In the genomic region with DNA sequence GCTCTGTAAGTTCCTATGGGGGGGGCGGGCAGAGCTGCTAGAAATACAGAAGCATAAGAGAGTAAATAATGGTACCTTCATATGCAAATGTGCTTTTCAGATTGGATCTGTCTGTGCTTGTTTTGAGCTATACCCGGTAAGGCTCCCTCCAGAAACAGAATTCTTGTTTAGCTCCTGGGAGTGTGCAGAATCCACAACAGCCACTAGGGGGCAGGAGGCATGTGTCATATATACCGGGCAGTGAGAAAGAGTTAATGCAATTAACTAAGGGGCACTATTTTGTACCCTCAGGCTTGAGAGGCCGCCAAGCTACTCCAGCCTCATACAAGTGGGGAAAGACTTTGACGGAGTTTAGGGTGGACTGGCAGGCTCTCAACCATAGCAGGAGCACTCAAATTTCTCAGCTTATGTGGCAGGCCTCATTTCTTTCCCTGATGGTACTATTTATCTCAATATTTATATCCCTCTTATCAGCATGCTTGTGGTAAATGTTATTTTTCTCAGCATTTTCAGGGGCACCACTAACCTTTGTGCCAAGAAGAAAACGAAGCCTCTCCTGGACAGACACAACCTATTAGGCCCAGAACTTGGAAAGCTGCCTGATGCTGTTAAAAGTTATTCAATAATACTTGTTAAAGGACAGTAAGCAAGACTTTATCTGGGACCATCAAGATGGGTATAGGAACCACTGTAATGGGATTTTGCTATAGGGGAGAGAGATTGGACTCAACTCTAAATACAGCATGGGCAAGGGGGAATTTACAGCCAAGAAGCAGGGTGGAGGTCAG, we compare ENCODE assay signal across 7 cellular contexts. TPM values are rescaled to one million over a fixed set of nuclear protein-coding genes. Genes with fewer than 3 reads are reported as not detected.
A peak's percentile ranks its signal among the peaks of the same experiment; 100 is the strongest.
DNase-seq lines count a peak whose midpoint lies in the region; ATAC-seq, FAIRE-seq and TF ChIP-seq lines count a peak whose summit lies in the region.

No MANE protein-coding gene starts in this region.

- no peaks in the 10 kb centered on the region for H3K27me3 Mint-ChIP-seq in memory B cell

- peak; percentile 84 for ATAC-seq in HG03175 (IDR thresholded peaks at IDR 0.05; ENCODE audit: unreplicated experiment)
- peak; percentile 98 for ATAC-seq in memory B cell (ENCODE audit: low read depth)

- FAIRE-seq in GM12892 (lab: Jason Lieb, UNC), result peak; percentile 87

- no peak overlapping the region for H3K27ac Mint-ChIP-seq in memory B cell

- H3K36me3 Mint-ChIP-seq in memory B cell, result no peaks in the 10 kb centered on the region

- DNase-seq in GM12892 (ENCODE audit: insufficient read length), result peak; percentile 46
- peak; percentile 84 for DNase-seq in NCI-H748 treated with DMSO at 0.1 percent for 48 hours (lab: John Stamatoyannopoulos, UW)
- peak; percentile 43 to 76 for DNase-seq in activated CD4-positive, alpha-beta T cell treated with anti-CD3 and anti-CD28 coated beads, Interleukin-2, amount 50 U/mL, for 24 hours (ENCODE audit: low read depth in 1 of 2, low spot score in 1 of 2)
- DNase-seq in ecto neural progenitor cell (ENCODE audit: low spot score), result peak; percentile 84
- DNase-seq in memory B cell (ENCODE audit: low spot score in 2 of 2), result peak; percentile 68 to 69
- DNase-seq in stimulated activated CD8-positive, alpha-beta memory T cell treated with anti-CD3 and anti-CD28 coated beads, Interleukin-2, amount 100 ng/mL, for 48 hours (ENCODE audit: low read depth in 2 of 2), result peak; percentile 53 to 70

- H3K4me3 Mint-ChIP-seq in memory B cell, result no peak overlapping the region

- no peak for TF ChIP-seq POLR2A in GM12892 (IDR thresholded peaks at IDR 0.05; ENCODE audit: low read depth, low read length)

- no peaks in the 10 kb centered on the region for H3K9me3 Mint-ChIP-seq in memory B cell

- H3K4me1 Mint-ChIP-seq in memory B cell, result no peaks in the 10 kb centered on the region

RNA-seq across cellular contexts. Expression of a gene that starts 10.7 kb away (rescaled TPM):
- 102 TPM for polyA plus RNA-seq in GM12892 (2012; ENCODE audit: missing spikeins)

RNA-seq across cellular contexts. Expression of a gene that starts 16.9 kb away (rescaled TPM):
- polyA plus RNA-seq in GM12892 (2012; ENCODE audit: missing spikeins), result 1,747 TPM

RNA-seq across cellular contexts. Expression of a gene that starts 51.4 kb away (rescaled TPM):
- polyA plus RNA-seq in GM12892 (2012; ENCODE audit: missing spikeins), result 34.6 TPM

Comparison
In these comparisons a context has a peak if more than half of its experiments do, and no peak if none do; other contexts are left out.
1. Peak in every context shown above with its lines: DNase-seq and ATAC-seq.